Comparison of ENCODE assay signal across 14 cellular contexts in genomic region chr1:235330918-235331285, GRCh38. TPM values are rescaled to one million over a fixed set of nuclear protein-coding genes. Genes with fewer than 3 reads are reported as not detected.
DNase-seq lines count a peak whose midpoint lies in the region; ATAC-seq and TF ChIP-seq lines count a peak whose summit lies in the region.
"Had no signal": no experiment of that assay in that cellular context is flagged by ENCODE, and none has a peak within 500 bp of the region (broad histone marks: within the 10 kb centered on the region; RNA-seq: fewer than 3 reads in every experiment).

No MANE protein-coding gene starts in this region.

- no TSS peak for BruUV-seq in PC-9 (replicated peaks; lab: Mats Ljungman, UMichigan)

- H3K4me1 ChIP-seq in PC-9 (replicated peaks; ENCODE audit: insufficient read depth), result peaks cover 26% of the 10 kb centered on the region
- peaks cover 4% of the 10 kb centered on the region for H3K4me1 ChIP-seq in ovary (ENCODE audit: insufficient read depth)

- H3K79me2 ChIP-seq in PC-9 (ENCODE audit: low read depth), result peaks cover 88% of the 10 kb centered on the region

- H3K4me2 ChIP-seq in PC-9, result peak overlapping the region; percentile 83

- peaks cover 19% of the 10 kb centered on the region for H3K36me3 ChIP-seq in PC-9 (ENCODE audit: low read depth)
- H3K36me3 ChIP-seq in ovary, result no peaks in the 10 kb centered on the region

- POLR2A ChIA-PET in PC-9 (lab: Charles Lee; ENCODE audit: unreplicated experiment), result interaction anchor here (0.7 kb wide), 1 partner anchor 24 kb away, joined by 3 read pairs; no protein-coding TSS in a partner anchor

- H3K27ac ChIP-seq in PC-9 (peak overlapping the region; percentile 79), ovary (no peak overlapping the region)

- no peak for DNase-seq in activated CD4-positive, alpha-beta T cell treated with anti-CD3 and anti-CD28 coated beads, Interleukin-2, amount 10 ng/mL, durations not matched to agents 24 days and 14 days
- DNase-seq in activated CD4-positive, alpha-beta T cell treated with anti-CD3 and anti-CD28 coated beads, Interleukin-2, amount 50 U/mL, for 48 hours, result no peak
- no peak for DNase-seq in PC-9
- no peak for DNase-seq in fibroblast of villous mesenchyme (ENCODE audit: low read depth)
- DNase-seq in stimulated activated effector memory CD8-positive, alpha-beta T cell treated with anti-CD3 and anti-CD28 coated beads, Interleukin-12 subunit alpha, Interleukin-12 subunit beta, amount 100 ng/mL, for 72 hours (ENCODE audit: low spot score in 2 of 2), result no peak
- no peak for DNase-seq in amniotic stem cell (lab: John Stamatoyannopoulos, UW)
- DNase-seq in ovary, result no peak
- DNase-seq in ecto neural progenitor cell (ENCODE audit: low spot score), result no peak
- DNase-seq: activated T-cell treated with anti-CD3 and anti-CD28 coated beads for 4 hours; NCI-H187; nucleus accumbens; stimulated activated CD4-positive, alpha-beta T cell treated with anti-CD3 and anti-CD28 coated beads, Interleukin-2, amount 100 ng/mL, for 48 hours had no signal

- intact Hi-C loops in activated CD4-positive, alpha-beta T cell treated with anti-CD3 and anti-CD28 coated beads, Interleukin-2, amount 10 ng/mL, durations not matched to agents 24 days and 14 days (cut with micrococcal nuclease), result no loop called here
- intact Hi-C loops in PC-9 (cut with micrococcal nuclease; ENCODE audit: unreplicated experiment) (no loop called here), ovary (cut with DNase I) (no loop called here)

- no peaks in the 10 kb centered on the region for H3K9me3 ChIP-seq in PC-9 (ENCODE audit: insufficient read depth, low read depth)
- no peaks in the 10 kb centered on the region for H3K9me3 ChIP-seq in ovary

- H3K27me3 Mint-ChIP-seq in activated CD4-positive, alpha-beta T cell treated with anti-CD3 and anti-CD28 coated beads, Interleukin-2, amount 10 ng/mL, durations not matched to agents 24 days and 14 days, result no peaks in the 10 kb centered on the region

- H3K27me3 ChIP-seq in PC-9 (ENCODE audit: insufficient read depth, low read depth), result no peaks in the 10 kb centered on the region
- no peaks in the 10 kb centered on the region for H3K27me3 ChIP-seq in ovary

- H3K4me3 Mint-ChIP-seq in activated CD4-positive, alpha-beta T cell treated with anti-CD3 and anti-CD28 coated beads, Interleukin-2, amount 10 ng/mL, durations not matched to agents 24 days and 14 days, result no peak overlapping the region
- no peak overlapping the region for H3K4me3 Mint-ChIP-seq in stimulated activated effector memory CD8-positive, alpha-beta T cell treated with anti-CD3 and anti-CD28 coated beads, Interleukin-12 subunit alpha, Interleukin-12 subunit beta, amount 100 ng/mL, for 72 hours
- H3K4me3 Mint-ChIP-seq: brain had no signal

- no peaks in the 10 kb centered on the region for H3K9me3 Mint-ChIP-seq in activated CD4-positive, alpha-beta T cell treated with anti-CD3 and anti-CD28 coated beads, Interleukin-2, amount 10 ng/mL, durations not matched to agents 24 days and 14 days
- no peaks in the 10 kb centered on the region for H3K9me3 Mint-ChIP-seq in stimulated activated effector memory CD8-positive, alpha-beta T cell treated with anti-CD3 and anti-CD28 coated beads, Interleukin-12 subunit alpha, Interleukin-12 subunit beta, amount 100 ng/mL, for 72 hours
- H3K9me3 Mint-ChIP-seq: brain had no signal

- H3K4me3 ChIP-seq in PC-9 (peak overlapping the region; percentile 65), fibroblast of villous mesenchyme (ENCODE audit: low read depth, low read length) (peak overlapping the region; percentile 85), ovary (no peak overlapping the region)

- ATAC-seq in stimulated activated effector memory CD8-positive, alpha-beta T cell treated with anti-CD3 and anti-CD28 coated beads, Interleukin-12 subunit alpha, Interleukin-12 subunit beta, amount 100 ng/mL, for 72 hours, result no peak
- ATAC-seq: esophagus mucosa had no signal

- 81 to 87% (median 82%) methylated on average over 5 of the region's 5 CpGs for WGBS in ovary, 3 donors

- TF ChIP-seq CTCF in PC-9 (conservative IDR thresholded peaks at IDR 0.05) (no peak), fibroblast of villous mesenchyme (IDR thresholded peaks at IDR 0.05; ENCODE audit: insufficient read depth, low read depth, low read length) (no peak), ovary (IDR thresholded peaks at IDR 0.05) (no peak)

- CTCF ChIA-PET in PC-9 (lab: Charles Lee), result no interaction called here

- H3K36me3 Mint-ChIP-seq in activated CD4-positive, alpha-beta T cell treated with anti-CD3 and anti-CD28 coated beads, Interleukin-2, amount 10 ng/mL, durations not matched to agents 24 days and 14 days (ENCODE audit: low read depth), result peaks cover 22% of the 10 kb centered on the region
- peaks cover 30% of the 10 kb centered on the region for H3K36me3 Mint-ChIP-seq in stimulated activated effector memory CD8-positive, alpha-beta T cell treated with anti-CD3 and anti-CD28 coated beads, Interleukin-12 subunit alpha, Interleukin-12 subunit beta, amount 100 ng/mL, for 72 hours

- no peak for TF ChIP-seq POLR2A in ovary (IDR thresholded peaks at IDR 0.05)

- peaks cover 14% of the 10 kb centered on the region for H3K4me1 Mint-ChIP-seq in activated CD4-positive, alpha-beta T cell treated with anti-CD3 and anti-CD28 coated beads, Interleukin-2, amount 10 ng/mL, durations not matched to agents 24 days and 14 days
- peaks cover 32% of the 10 kb centered on the region for H3K4me1 Mint-ChIP-seq in stimulated activated effector memory CD8-positive, alpha-beta T cell treated with anti-CD3 and anti-CD28 coated beads, Interleukin-12 subunit alpha, Interleukin-12 subunit beta, amount 100 ng/mL, for 72 hours

- TF ChIP-seq EP300 in ovary (IDR thresholded peaks at IDR 0.05), result no peak

- H3K9me2 ChIP-seq in PC-9 (ENCODE audit: insufficient read depth), result peaks cover 5% of the 10 kb centered on the region; the same call in 1 of the 2 replicates

- peaks cover 16% of the 10 kb centered on the region for H3F3A ChIP-seq in PC-9 (ENCODE audit: insufficient read depth, low read depth)

- H2AFZ ChIP-seq in PC-9, result no peak overlapping the region

- H3K27ac Mint-ChIP-seq in activated CD4-positive, alpha-beta T cell treated with anti-CD3 and anti-CD28 coated beads, Interleukin-2, amount 10 ng/mL, durations not matched to agents 24 days and 14 days, result peak overlapping the region; percentile 32
- peak overlapping the region; percentile 69 for H3K27ac Mint-ChIP-seq in stimulated activated effector memory CD8-positive, alpha-beta T cell treated with anti-CD3 and anti-CD28 coated beads, Interleukin-12 subunit alpha, Interleukin-12 subunit beta, amount 100 ng/mL, for 72 hours

- H4K20me1 ChIP-seq in PC-9 (ENCODE audit: insufficient read depth), result peaks cover 14% of the 10 kb centered on the region; the same call in 1 of the 2 replicates

RNA-seq across cellular contexts. Expression of gene GGPS1, which starts 2.5 kb away (rescaled TPM):
- total RNA-seq in activated CD4-positive, alpha-beta T cell treated with anti-CD3 and anti-CD28 coated beads, Interleukin-2, amount 10 ng/mL, durations not matched to agents 24 days and 14 days, result 30.8 and 33.9 TPM in 2 replicates
- total RNA-seq in PC-9 (2021), result 47.4 and 61.7 TPM in 2 replicates
- total RNA-seq in fibroblast of villous mesenchyme, result 21.3 and 25.9 TPM in 2 replicates
- 10 to 100 TPM; 15.3 to 42.4 (median 31.7) TPM for total RNA-seq in ovary
- 10 to 100 TPM; 21.1 to 31.8 TPM for polyA plus RNA-seq in ovary

RNA-seq across cellular contexts. Expression of gene ARID4B, which starts 2.9 kb away (rescaled TPM):
- total RNA-seq in activated CD4-positive, alpha-beta T cell treated with anti-CD3 and anti-CD28 coated beads, Interleukin-2, amount 10 ng/mL, durations not matched to agents 24 days and 14 days, result 50.8 and 50.9 TPM in 2 replicates
- total RNA-seq in PC-9 (2021), result 42.6 and 47.1 TPM in 2 replicates
- total RNA-seq in fibroblast of villous mesenchyme, result 33.8 and 40.2 TPM in 2 replicates
- total RNA-seq in ovary, result 10 to 100 TPM; 35.4 to 52.0 (median 44.6) TPM
- 10 to 100 TPM; 19.6 to 22.5 TPM for polyA plus RNA-seq in ovary

RNA-seq across cellular contexts. Expression of gene TBCE, which starts 36.3 kb away (rescaled TPM):
- 24.0 and 24.2 TPM in 2 replicates for total RNA-seq in activated CD4-positive, alpha-beta T cell treated with anti-CD3 and anti-CD28 coated beads, Interleukin-2, amount 10 ng/mL, durations not matched to agents 24 days and 14 days
- total RNA-seq in PC-9 (2021) (18.9 and 22.8 TPM in 2 replicates), fibroblast of villous mesenchyme (22.9 and 28.5 TPM in 2 replicates), ovary (10 to 100 TPM; 11.8 to 25.5 (median 22.8) TPM)
- 10 to 100 TPM; 13.7 to 22.9 TPM for polyA plus RNA-seq in ovary
